ENCODE assay signal across 34 cellular contexts in the genomic region with DNA sequence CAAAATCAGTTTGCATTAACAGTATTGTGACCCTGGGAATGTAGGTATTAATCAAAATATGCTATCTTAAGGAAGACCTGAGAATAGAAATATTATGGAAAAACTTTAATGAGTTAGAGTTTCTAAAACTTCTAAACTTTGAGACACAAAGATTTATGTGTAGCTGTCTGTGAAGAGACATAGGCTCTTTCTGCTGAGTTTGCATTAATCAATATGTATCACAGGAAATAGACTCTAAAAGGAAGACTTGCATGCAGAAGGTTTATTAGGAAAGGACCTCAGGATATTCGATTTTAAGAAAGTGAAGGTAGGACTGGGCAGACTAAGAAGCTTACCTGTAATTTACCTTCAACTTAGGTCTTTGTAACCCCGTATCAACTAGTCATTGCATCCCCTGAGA.
"Had no signal": no experiment of that assay in that cellular context is flagged by ENCODE, and none has a peak within 500 bp of the region (broad histone marks: within the 10 kb centered on the region; RNA-seq: fewer than 3 reads in every experiment).

No MANE protein-coding gene starts in this region.

- H3K36me3 ChIP-seq: adrenal gland, brain microvascular endothelial cell, breast epithelium had no signal

- H3K27ac ChIP-seq: adrenal gland, body of pancreas, brain microvascular endothelial cell, breast epithelium, VCaP had no signal

- ATAC-seq: activated CD8-positive, alpha-beta T cell treated with anti-CD3 and anti-CD28 coated beads for 36 hours; activated naive CD4-positive, alpha-beta T cell treated with anti-CD3 and anti-CD28 coated beads, Interleukin-2, amount 50 U/mL, for 72 hours; activated T-cell treated with anti-CD3 and anti-CD28 coated beads, Interleukin-2, amount 50 U/mL, for 4 hours; activated T-cell treated with anti-CD3 and anti-CD28 coated beads, Interleukin-2, amount 50 U/mL, for 72 hours; activated T-helper 17 cell treated with anti-CD3 and anti-CD28 coated beads, Interleukin-2, amount 50 U/mL, for 72 hours; body of pancreas had no signal

- FAIRE-seq: astrocyte, colon, TTC549 had no signal

- DNase-seq: activated B cell treated with CpG ODN at 0.5 μM for 24 hours; activated CD4-positive, alpha-beta memory T cell treated with anti-CD3 and anti-CD28 coated beads for 36 hours; activated CD4-positive, alpha-beta T cell treated with anti-CD3 and anti-CD28 coated beads for 4 hours; activated CD4-positive, alpha-beta T cell treated with anti-CD3 and anti-CD28 coated beads, Interleukin-2, amount 10 ng/mL, durations not matched to agents 24 days and 14 days; activated CD4-positive, alpha-beta T cell treated with anti-CD3 and anti-CD28 coated beads, Interleukin-2, amount 50 U/mL, for 1 hour; activated CD4-positive, alpha-beta T cell treated with anti-CD3 and anti-CD28 coated beads, Interleukin-2, amount 50 U/mL, for 4 hours; activated CD4-positive, CD25-positive, alpha-beta regulatory T cell treated with anti-CD3 and anti-CD28 coated beads, Interleukin-2, amount 50 U/mL, for 72 hours; activated CD8-positive, alpha-beta memory T cell treated with anti-CD3 and anti-CD28 coated beads, Interleukin-2, amount 50 U/mL, for 4 hours; activated CD8-positive, alpha-beta T cell treated with anti-CD3 and anti-CD28 coated beads for 36 hours; activated effector memory CD4-positive, alpha-beta T cell treated with anti-CD3 and anti-CD28 coated beads, Interleukin-2, amount 50 U/mL, for 16 hours; activated gamma-delta T cell treated with Interleukin-2 at 50 U/mL for 16 hours; activated naive CD4-positive, alpha-beta T cell; activated naive CD4-positive, alpha-beta T cell treated with anti-CD3 and anti-CD28 coated beads for 36 hours; activated naive CD4-positive, alpha-beta T cell treated with anti-CD3 and anti-CD28 coated beads, Interleukin-2, amount 50 U/mL, for 16 hours; activated naive CD8-positive, alpha-beta T cell treated with anti-CD3 and anti-CD28 coated beads for 36 hours; activated T-cell treated with anti-CD3 and anti-CD28 coated beads for 4 hours; activated T-cell treated with anti-CD3 and anti-CD28 coated beads, Interleukin-2, amount 50 U/mL, for 1 hour; activated T-cell treated with anti-CD3 and anti-CD28 coated beads, Interleukin-2, amount 50 U/mL, for 4 hours; activated T-cell treated with anti-CD3 and anti-CD28 coated beads, Interleukin-2, amount 50 U/mL, for 72 hours; adrenal gland; amniotic stem cell; aorta; body of pancreas; brain microvascular endothelial cell; central memory CD4-positive, alpha-beta T cell; T-helper 2 cell; T-helper 9 cell had no signal

- H3K9me3 ChIP-seq: adrenal gland, body of pancreas had no signal

- H3K27me3 ChIP-seq: adrenal gland, body of pancreas, brain microvascular endothelial cell, breast epithelium had no signal

- H3K4me3 ChIP-seq: adrenal gland, body of pancreas, breast epithelium had no signal

- H3K4me1 ChIP-seq: adrenal gland, body of pancreas, breast epithelium had no signal
